Comparison of ENCODE assay signal across 16 cellular contexts in genomic region chr1:212589434-212589833, GRCh38.
"Had no signal": no experiment of that assay in that cellular context is flagged by ENCODE, and none has a peak within 500 bp of the region (broad histone marks: within the 10 kb centered on the region; RNA-seq: fewer than 3 reads in every experiment).

No MANE protein-coding gene starts in this region.

- H3K79me2 ChIP-seq: parathyroid adenoma had no signal

- H3K27ac ChIP-seq: heart left ventricle, parathyroid adenoma, prostate gland, suprapubic skin, thyroid gland, upper lobe of left lung, uterus had no signal

- H3K27me3 ChIP-seq: thyroid gland, upper lobe of left lung, uterus had no signal

- H3K4me2 ChIP-seq: smooth muscle cell had no signal

- H3K9ac ChIP-seq: parathyroid adenoma had no signal

- DNase-seq: effector memory CD4-positive, alpha-beta T cell; heart left ventricle; hypothalamus; kidney glomerular epithelial cell; mesendoderm; naive B cell; stimulated activated CD4-positive, alpha-beta T cell treated with anti-CD3 and anti-CD28 coated beads, Interleukin-2, amount 100 ng/mL, for 48 hours; stimulated activated naive CD8-positive, alpha-beta T cell treated with anti-CD3 and anti-CD28 coated beads, Interleukin-15, Interleukin-2, amounts not matched to agents 100 U/mL and 50 U/mL, for 24 hours; thyroid gland; uterus had no signal

- H3K9me3 ChIP-seq: heart left ventricle, prostate gland, suprapubic skin, thyroid gland, upper lobe of left lung, uterus had no signal

- H3K4me1 ChIP-seq: heart left ventricle, parathyroid adenoma, prostate gland, suprapubic skin, thyroid gland, upper lobe of left lung, uterus had no signal

- ATAC-seq: esophagus mucosa; heart left ventricle; stimulated activated naive CD8-positive, alpha-beta T cell treated with anti-CD3 and anti-CD28 coated beads, Interleukin-15, Interleukin-2, amounts not matched to agents 100 U/mL and 50 U/mL, for 24 hours had no signal

- H2AFZ ChIP-seq: parathyroid adenoma had no signal

- H3K36me3 ChIP-seq: heart left ventricle, prostate gland, suprapubic skin, thyroid gland, upper lobe of left lung, uterus had no signal

- H3K4me3 ChIP-seq: heart left ventricle, prostate gland, smooth muscle cell, suprapubic skin, thyroid gland, upper lobe of left lung, uterus had no signal
